In the genomic region with DNA sequence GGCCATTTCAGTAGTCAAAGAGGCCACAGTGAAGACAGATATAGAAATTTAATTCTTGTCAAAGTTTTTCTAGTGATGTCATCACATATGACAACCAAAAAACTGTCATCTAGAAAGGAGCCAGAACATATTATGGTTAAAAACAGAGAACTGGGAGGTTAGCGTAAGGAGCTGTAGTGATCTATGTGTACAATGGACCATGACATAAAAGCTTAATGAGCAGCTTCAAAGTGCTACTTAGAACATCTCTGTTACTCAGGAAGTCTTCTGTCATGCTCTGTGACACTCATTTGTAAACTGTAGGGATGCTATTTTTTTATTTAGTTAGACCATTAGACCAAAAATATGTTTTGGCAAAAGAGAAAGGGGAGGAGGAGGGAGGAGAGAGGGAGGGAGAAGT, we compare ENCODE assay signal across 31 cellular contexts. TPM values are rescaled to one million over a fixed set of nuclear protein-coding genes. Genes with fewer than 3 reads are reported as not detected.
"Had no signal": no experiment of that assay in that cellular context is flagged by ENCODE, and none has a peak within 500 bp of the region (broad histone marks: within the 10 kb centered on the region; RNA-seq: fewer than 3 reads in every experiment).

No MANE protein-coding gene starts in this region.

- H3K9me3 Mint-ChIP-seq: activated CD4-positive, alpha-beta T cell treated with anti-CD3 and anti-CD28 coated beads, Interleukin-2, amount 10 ng/mL, durations not matched to agents 24 days and 14 days; activated CD8-positive, alpha-beta T cell treated with anti-CD3 and anti-CD28 coated beads for 36 hours; activated naive CD4-positive, alpha-beta T cell treated with anti-CD3 and anti-CD28 coated beads for 36 hours; activated naive CD4-positive, alpha-beta T cell treated with anti-CD3 and anti-CD28 coated beads, Interleukin-2, amount 50 U/mL, for 72 hours; activated T-cell treated with anti-CD3 and anti-CD28 coated beads, Interleukin-2, amount 50 U/mL, for 24 hours; brain had no signal

- H3K4me2 ChIP-seq: PC-9 had no signal

- DNase-seq: activated CD4-positive, alpha-beta T cell treated with anti-CD3 and anti-CD28 coated beads, Interleukin-2, amount 10 ng/mL, durations not matched to agents 24 days and 14 days; activated CD4-positive, alpha-beta T cell treated with anti-CD3 and anti-CD28 coated beads, Interleukin-2, amount 50 U/mL, for 4 hours; activated CD8-positive, alpha-beta T cell treated with anti-CD3 and anti-CD28 coated beads for 36 hours; activated gamma-delta T cell treated with Interleukin-2 at 50 U/mL for 16 hours; activated naive CD4-positive, alpha-beta T cell treated with anti-CD3 and anti-CD28 coated beads for 36 hours; activated T-cell treated with anti-CD3 and anti-CD28 coated beads, Interleukin-2, amount 50 U/mL, for 24 hours; adrenal gland; caudate nucleus; cerebellar nuclear complex; MM.1S; NCI-H1092 treated with DMSO at 0.1 percent for 48 hours; NCI-H1417; NCI-H146; NCI-H187; NCI-H2029 treated with DMSO at 0.1 percent for 48 hours; NCI-H2107; NCI-H2171; NCI-H510A; NCI-H526; NCI-H748 treated with DMSO at 0.1 percent for 48 hours; NK-92 treated with Interleukin-12 subunit alpha and Interleukin-12 subunit beta, amount 100 ng/mL, for 24 hours; PC-9; SIG-M5; T1000; WERI-Rb-1 had no signal

- H3K27ac Mint-ChIP-seq: activated CD4-positive, alpha-beta T cell treated with anti-CD3 and anti-CD28 coated beads, Interleukin-2, amount 10 ng/mL, durations not matched to agents 24 days and 14 days; activated CD8-positive, alpha-beta T cell treated with anti-CD3 and anti-CD28 coated beads for 36 hours; activated naive CD4-positive, alpha-beta T cell treated with anti-CD3 and anti-CD28 coated beads for 36 hours; activated naive CD4-positive, alpha-beta T cell treated with anti-CD3 and anti-CD28 coated beads, Interleukin-2, amount 50 U/mL, for 72 hours; activated T-cell treated with anti-CD3 and anti-CD28 coated beads, Interleukin-2, amount 50 U/mL, for 24 hours; brain had no signal

- H3K36me3 ChIP-seq: adrenal gland, WERI-Rb-1 had no signal

- H3K4me3 ChIP-seq: adrenal gland, PC-9 had no signal

- H3K4me1 Mint-ChIP-seq: activated CD4-positive, alpha-beta T cell treated with anti-CD3 and anti-CD28 coated beads, Interleukin-2, amount 10 ng/mL, durations not matched to agents 24 days and 14 days had no signal

- H3K9me3 ChIP-seq: adrenal gland had no signal

- H3K4me3 Mint-ChIP-seq: activated CD4-positive, alpha-beta T cell treated with anti-CD3 and anti-CD28 coated beads, Interleukin-2, amount 10 ng/mL, durations not matched to agents 24 days and 14 days; activated CD8-positive, alpha-beta T cell treated with anti-CD3 and anti-CD28 coated beads for 36 hours; activated naive CD4-positive, alpha-beta T cell treated with anti-CD3 and anti-CD28 coated beads for 36 hours; activated T-cell treated with anti-CD3 and anti-CD28 coated beads, Interleukin-2, amount 50 U/mL, for 24 hours; brain had no signal

- H2AFZ ChIP-seq: PC-9 had no signal

- H3K27me3 ChIP-seq: adrenal gland had no signal

- H3K27ac ChIP-seq: adrenal gland, PC-9, RWPE1, WERI-Rb-1 had no signal

- H3K4me1 ChIP-seq: adrenal gland had no signal

- ATAC-seq: activated CD8-positive, alpha-beta T cell treated with anti-CD3 and anti-CD28 coated beads for 36 hours; activated naive CD4-positive, alpha-beta T cell treated with anti-CD3 and anti-CD28 coated beads, Interleukin-2, amount 50 U/mL, for 72 hours; Right ventricle myocardium inferior; SK-N-SH treated with all-trans-retinoic acid at 6 μM for 48 hours had no signal

- H3K36me3 Mint-ChIP-seq: activated naive CD4-positive, alpha-beta T cell treated with anti-CD3 and anti-CD28 coated beads, Interleukin-2, amount 50 U/mL, for 72 hours; brain had no signal

RNA-seq across cellular contexts. Expression of a gene that starts 57.3 kb away (rescaled TPM):
- total RNA-seq: LHCN-M2, PC-9 had no signal
